8 cellular contexts compared by ENCODE assay signal in the genomic region with DNA sequence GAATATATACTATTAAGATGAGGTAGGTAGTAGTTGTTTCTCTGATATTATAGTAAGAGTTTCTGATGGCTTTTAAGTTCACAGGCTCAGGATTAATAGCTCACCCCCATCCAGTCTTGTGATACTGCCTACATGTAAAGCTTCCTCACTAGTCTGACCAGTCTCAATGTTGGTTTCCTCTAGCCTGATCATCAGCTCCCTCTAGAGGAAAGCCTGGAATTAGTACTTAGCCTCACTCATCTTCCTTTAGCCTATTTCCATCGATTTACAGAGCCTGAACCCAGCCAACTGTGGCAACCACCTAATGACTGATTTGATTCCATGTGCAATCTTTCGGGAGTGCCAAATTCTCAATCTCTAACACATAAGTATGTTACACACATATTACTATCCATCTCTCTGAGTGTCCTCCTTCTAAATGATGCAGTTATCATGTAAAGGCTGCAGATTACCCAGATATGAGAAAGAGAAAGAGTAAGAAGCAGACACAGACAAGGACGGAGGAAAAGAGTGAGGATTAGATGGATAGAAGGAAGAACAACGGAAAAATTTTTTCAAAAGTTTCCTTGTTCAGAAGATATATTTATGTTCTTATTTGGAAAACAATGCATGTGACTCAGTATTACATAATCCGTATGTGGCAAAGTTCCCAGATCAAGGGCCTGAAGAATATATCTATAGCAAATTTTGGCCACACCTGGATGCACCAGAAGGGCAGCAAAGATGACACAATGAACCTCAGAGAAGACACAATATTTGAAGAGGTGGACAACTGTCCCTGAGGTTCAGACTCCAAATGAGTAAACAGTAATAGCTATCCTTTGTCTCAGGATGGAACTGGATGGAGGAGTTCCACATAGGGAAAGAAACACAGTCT.
DNase-seq lines count a peak whose midpoint lies in the region; ATAC-seq and TF ChIP-seq lines count a peak whose summit lies in the region.

No MANE protein-coding gene starts in this region.

- CTCF ChIA-PET in CD4-positive, alpha-beta memory T cell (lab: Charles Lee; ENCODE audit: partially characterized antibody) = no interaction called here

- no peaks in the 10 kb centered on the region for H3K27me3 Mint-ChIP-seq in CD4-positive, alpha-beta memory T cell

- H3K9me3 ChIP-seq in cardiac muscle cell (ENCODE audit: low read depth) = no peaks in the 10 kb centered on the region
- no peaks in the 10 kb centered on the region for H3K9me3 ChIP-seq in adipocyte (ENCODE audit: control insufficient read depth, low read length)
- H3K9me3 ChIP-seq in vagina = no peaks in the 10 kb centered on the region
- no peaks in the 10 kb centered on the region for H3K9me3 ChIP-seq in CD4-positive, alpha-beta memory T cell (ENCODE audit: control insufficient read depth in 1 of 2, low read length in 2 of 2)

- no peak overlapping the region for H3K4me3 Mint-ChIP-seq in CD4-positive, alpha-beta memory T cell

- peak; percentile 30 to 65 for DNase-seq in cardiac muscle cell (ENCODE audit: low read depth in 1 of 2, low spot score in 1 of 2)
- DNase-seq in Right ventricle myocardium superior = no peak
- peak; percentile 1 for DNase-seq in NCI-H1417 treated with DMSO at 0.1 percent for 48 hours (lab: John Stamatoyannopoulos, UW)
- peak; percentile 73 for DNase-seq in adipocyte (ENCODE audit: low read depth)
- peak; percentile 78 for DNase-seq in left kidney (ENCODE audit: low read depth, low spot score)
- DNase-seq in vagina (ENCODE audit: extremely low spot score in 2 of 2) = no peak
- DNase-seq in OCI-M2 (lab: John Stamatoyannopoulos, UW; ENCODE audit: unreplicated experiment) = no peak
- no peak for DNase-seq in CD4-positive, alpha-beta memory T cell

- POLR2A ChIA-PET in CD4-positive, alpha-beta memory T cell (lab: Charles Lee; ENCODE audit: partially characterized antibody) = no interaction called here

- H3K27ac ChIP-seq in cardiac muscle cell = no peak overlapping the region
- H3K27ac ChIP-seq in vagina = no peak overlapping the region
- H3K27ac ChIP-seq in CD4-positive, alpha-beta memory T cell (ENCODE audit: low read depth, low read length) = no peak overlapping the region

- H3K9ac ChIP-seq in adipocyte (ENCODE audit: low read length) = no peak overlapping the region

- no peaks in the 10 kb centered on the region for H3K36me3 ChIP-seq in cardiac muscle cell
- no peaks in the 10 kb centered on the region for H3K36me3 ChIP-seq in adipocyte (ENCODE audit: control insufficient read depth, insufficient read depth, low read length, severe bottlenecking)
- H3K36me3 ChIP-seq in vagina = no peaks in the 10 kb centered on the region
- H3K36me3 ChIP-seq in CD4-positive, alpha-beta memory T cell (ENCODE audit: insufficient read depth, low read length) = no peaks in the 10 kb centered on the region

- TF ChIP-seq POLR2A in vagina (IDR thresholded peaks at IDR 0.05) = no peak

- H3K27ac Mint-ChIP-seq in CD4-positive, alpha-beta memory T cell = no peak overlapping the region

- ATAC-seq in Right ventricle myocardium superior (ENCODE audit: poor library complexity) = no peak

- TF ChIP-seq CTCF in cardiac muscle cell (IDR thresholded peaks at IDR 0.05; ENCODE audit: low read depth, low read length) (peak; percentile 28), vagina (IDR thresholded peaks at IDR 0.05) (no peak)

- intact Hi-C loops in Right ventricle myocardium superior (cut with DNase I) = no loop called here
- intact Hi-C loops in vagina (cut with DNase I) = loop anchor here (5.0 kb wide), 1 partner anchor 1395 kb away; no protein-coding TSS in a partner anchor
- intact Hi-C loops in CD4-positive, alpha-beta memory T cell (cut with micrococcal nuclease) = no loop called here

- H3K4me1 ChIP-seq in cardiac muscle cell (ENCODE audit: low read depth) (no peaks in the 10 kb centered on the region), adipocyte (ENCODE audit: control insufficient read depth, insufficient read depth, low read length) (peaks cover 3% of the 10 kb centered on the region), vagina (no peaks in the 10 kb centered on the region)
- H3K4me1 ChIP-seq in CD4-positive, alpha-beta memory T cell (ENCODE audit: insufficient read depth, low read length) = no peaks in the 10 kb centered on the region

- H3K4me3 ChIP-seq in cardiac muscle cell (no peak overlapping the region), adipocyte (ENCODE audit: low read length) (no peak overlapping the region), vagina (no peak overlapping the region)
- no peak overlapping the region for H3K4me3 ChIP-seq in CD4-positive, alpha-beta memory T cell (ENCODE audit: low read length in 2 of 2)

- peaks cover 0 to 5% (median 1%) of the 10 kb centered on the region in 8 donors for H3K9me3 Mint-ChIP-seq in CD4-positive, alpha-beta memory T cell

- no peaks in the 10 kb centered on the region for H3K36me3 Mint-ChIP-seq in CD4-positive, alpha-beta memory T cell

- H3K27me3 ChIP-seq in cardiac muscle cell (no peaks in the 10 kb centered on the region), adipocyte (replicated peaks; ENCODE audit: control insufficient read depth, insufficient read depth, low read length) (no peaks in the 10 kb centered on the region), vagina (no peaks in the 10 kb centered on the region)
- H3K27me3 ChIP-seq in CD4-positive, alpha-beta memory T cell (ENCODE audit: insufficient read depth, low read length) = no peaks in the 10 kb centered on the region

- H3K4me1 Mint-ChIP-seq in CD4-positive, alpha-beta memory T cell = no peaks in the 10 kb centered on the region

Comparison
In these comparisons a context has a peak if more than half of its experiments do, and no peak if none do; other contexts are left out.
1. DNase-seq: peak in cardiac muscle cell (2 of 2), NCI-H1417 treated with DMSO at 0.1 percent for 48 hours (single experiment), adipocyte (single experiment) and left kidney (single experiment); none in Right ventricle myocardium superior (single experiment), vagina (0 of 2), OCI-M2 (single experiment) and CD4-positive, alpha-beta memory T cell (0 of 5).